Comparison of ENCODE assay signal across 1 cellular context in genomic region chr18:9475643-9476580, GRCh38.
TF ChIP-seq lines count a peak whose summit lies in the region.

No MANE protein-coding gene starts in this region.

TF ChIP-seq in GM23338, 12 proteins besides CTCF, POLR2A, EP300 and RAD21 (continued from another document):
- TF ChIP-seq POLR2AphosphoS5 (IDR thresholded peaks at IDR 0.05; ENCODE audit: low read depth), result 0 out of 2 replicates have a peak, but pooled peaks have one; percentile 4
